ENCODE assay signal across 8 cellular contexts in the genomic region with DNA sequence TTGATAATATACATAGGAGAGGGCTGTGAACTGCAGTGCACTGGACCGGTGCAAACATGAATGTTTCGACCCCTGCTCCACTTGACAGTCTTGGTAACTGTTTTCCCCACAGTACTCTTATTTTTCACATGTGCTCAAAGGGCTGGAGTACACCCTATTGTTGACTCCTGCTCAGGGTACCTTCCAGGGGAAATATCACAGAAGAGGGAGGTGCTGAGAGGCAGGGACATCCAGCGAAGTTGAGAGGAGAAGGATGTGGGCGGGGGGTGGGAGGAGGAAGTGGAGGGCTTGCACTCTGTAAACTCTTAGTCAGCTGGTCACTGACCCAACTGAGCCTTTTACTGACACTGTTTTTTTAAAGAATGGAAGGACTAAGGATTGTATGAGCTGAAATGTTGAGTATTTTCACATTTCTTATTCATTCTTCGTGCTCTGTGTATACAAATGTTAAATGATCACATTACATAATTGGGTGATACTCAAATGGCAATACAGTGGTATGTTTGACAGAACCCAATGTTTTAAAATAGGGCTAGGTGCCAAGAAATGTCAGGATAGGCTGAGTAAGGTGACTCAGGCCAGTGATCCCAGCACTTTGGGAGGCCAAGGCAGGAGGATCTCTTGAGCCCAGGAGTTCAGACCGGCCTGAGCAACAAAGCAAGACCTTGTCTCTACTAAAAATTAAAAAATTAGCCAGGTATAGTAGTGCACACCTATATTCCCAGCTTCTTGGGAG. TPM values are rescaled to one million over a fixed set of nuclear protein-coding genes. Genes with fewer than 3 reads are reported as not detected.
A peak's percentile ranks its signal among the peaks of the same experiment; 100 is the strongest.
DNase-seq lines count a peak whose midpoint lies in the region; ATAC-seq and TF ChIP-seq lines count a peak whose summit lies in the region.

No MANE protein-coding gene starts in this region.

- H3K23ac ChIP-seq in mesenchymal stem cell (ENCODE audit: low read length in 2 of 2): no peak overlapping the region

- H3K14ac ChIP-seq in mesenchymal stem cell (ENCODE audit: low read length in 2 of 2): no peak overlapping the region

- H3K27ac ChIP-seq in mesenchymal stem cell (ENCODE audit: low read length, poor library complexity, severe bottlenecking): no peak overlapping the region
- no peak overlapping the region for H3K27ac ChIP-seq in WERI-Rb-1

- peaks cover 12% of the 10 kb centered on the region for H3K4me1 ChIP-seq in mesenchymal stem cell (ENCODE audit: control insufficient read depth, insufficient read depth, low read depth, low read length)

- H2BK15ac ChIP-seq in mesenchymal stem cell (ENCODE audit: low read depth, poor library complexity, severe bottlenecking): no peak overlapping the region

- H3K4me3 Mint-ChIP-seq in activated naive CD8-positive, alpha-beta T cell: peak overlapping the region; percentile 76

- no peaks in the 10 kb centered on the region for H3K9me3 ChIP-seq in mesenchymal stem cell (ENCODE audit: control insufficient read depth, low read length)
- H3K9me3 ChIP-seq in WERI-Rb-1 (ENCODE audit: severe bottlenecking): no peaks in the 10 kb centered on the region

- peaks cover 44% of the 10 kb centered on the region for H3K79me1 ChIP-seq in mesenchymal stem cell (replicated peaks; ENCODE audit: low read length, poor library complexity, severe bottlenecking)

- H2BK120ac ChIP-seq in mesenchymal stem cell (ENCODE audit: low read depth, low read length): no peak overlapping the region

- no peak overlapping the region for H2AK5ac ChIP-seq in mesenchymal stem cell (ENCODE audit: low read length, severe bottlenecking)

- no peak overlapping the region for H2BK5ac ChIP-seq in mesenchymal stem cell (ENCODE audit: low read depth, low read length, poor library complexity, severe bottlenecking)

- DNase-seq in HT1080 (ENCODE audit: low read depth) (peak; percentile 47), mesenchymal stem cell (peak; percentile 74), epidermal melanocyte (ENCODE audit: insufficient read length, low spot score) (no peak), NCI-H2227 treated with DMSO at 0.1 percent for 48 hours (lab: John Stamatoyannopoulos, UW) (no peak), WERI-Rb-1 (no peak), NCI-H345 (lab: John Stamatoyannopoulos, UW) (no peak)

- H3K4me1 Mint-ChIP-seq in activated naive CD8-positive, alpha-beta T cell (ENCODE audit: low read depth): peaks cover 94% of the 10 kb centered on the region

- no peak overlapping the region for H2AFZ ChIP-seq in mesenchymal stem cell (ENCODE audit: low read depth, low read length)

- H2BK12ac ChIP-seq in mesenchymal stem cell (ENCODE audit: low read length in 2 of 2): no peak overlapping the region

- H3K36me3 ChIP-seq in mesenchymal stem cell (ENCODE audit: control insufficient read depth in 1 of 2, insufficient read depth in 2 of 2, low read depth in 1 of 2, low read length in 2 of 2) (peaks cover 4 to 7% of the 10 kb centered on the region in 2 experiments), WERI-Rb-1 (peaks cover 7% of the 10 kb centered on the region)

- no peaks in the 10 kb centered on the region for H3K36me3 Mint-ChIP-seq in activated naive CD8-positive, alpha-beta T cell

- TF ChIP-seq CTCF in WERI-Rb-1 (IDR thresholded peaks at IDR 0.05; ENCODE audit: low read depth, low read length): no peak

- no peak overlapping the region for H3K4ac ChIP-seq in mesenchymal stem cell (ENCODE audit: low read depth in 1 of 2, low read length in 2 of 2)

- no peaks in the 10 kb centered on the region for H3K9me3 Mint-ChIP-seq in activated naive CD8-positive, alpha-beta T cell (ENCODE audit: low read depth)

- no peak overlapping the region for H3K9ac ChIP-seq in mesenchymal stem cell (ENCODE audit: low read length)

- H4K8ac ChIP-seq in mesenchymal stem cell (ENCODE audit: low read length): no peak overlapping the region

- no peak overlapping the region for H3K4me2 ChIP-seq in mesenchymal stem cell (ENCODE audit: low read length, poor library complexity, severe bottlenecking)

- WGBS in mesenchymal stem cell: 50% methylated on average over 5 of the region's 6 CpGs

- H3K4me3 ChIP-seq in mesenchymal stem cell (ENCODE audit: insufficient read depth in 1 of 2, low read depth in 1 of 2, low read length in 2 of 2): no peak overlapping the region
- no peak overlapping the region for H3K4me3 ChIP-seq in WERI-Rb-1 (ENCODE audit: low read depth, low read length)

- H3K27ac Mint-ChIP-seq in activated naive CD8-positive, alpha-beta T cell: peak overlapping the region; percentile 90

- H3K27me3 ChIP-seq in mesenchymal stem cell (ENCODE audit: control insufficient read depth in 1 of 2, insufficient read depth in 1 of 2, low read length in 2 of 2) (no peaks in the 10 kb centered on the region), WERI-Rb-1 (ENCODE audit: insufficient read depth, low read depth, severe bottlenecking) (no peaks in the 10 kb centered on the region)

- ATAC-seq in GM18868 (IDR thresholded peaks at IDR 0.05; ENCODE audit: unreplicated experiment): peak; percentile 63

- H3K18ac ChIP-seq in mesenchymal stem cell (ENCODE audit: low read depth in 1 of 2, low read length in 2 of 2): peak overlapping the region; percentile 26 to 61

- H4K91ac ChIP-seq in mesenchymal stem cell (ENCODE audit: low read length): peak overlapping the region; percentile 8

- no peaks in the 10 kb centered on the region for H3K27me3 Mint-ChIP-seq in activated naive CD8-positive, alpha-beta T cell

RNA-seq across cellular contexts. Expression of gene INPP4A, which starts 10.0 kb away (rescaled TPM):
- total RNA-seq in HT1080 (2014; rRNA removed; shearing (Covaris generic)): 17.3 and 18.1 TPM in 2 replicates
- 7.7 and 9.0 TPM in 2 replicates for polyA plus RNA-seq in HT1080 (2015; cell fraction: cytosol; rRNA removed)
- polyA plus RNA-seq in HT1080 (2015; cell fraction: nucleus; rRNA removed): 21.0 and 21.6 TPM in 2 replicates
- 8.0 TPM for polyA plus RNA-seq in mesenchymal stem cell (2013, experiment 1 of 2)
- 7.8 TPM for polyA plus RNA-seq in mesenchymal stem cell (2013, experiment 2 of 2)

Comparison
In these comparisons a context has a peak if more than half of its experiments do, and no peak if none do; other contexts are left out.
1. DNase-seq: peak in HT1080 (single experiment) and mesenchymal stem cell (single experiment); none in epidermal melanocyte (single experiment), NCI-H2227 treated with DMSO at 0.1 percent for 48 hours (single experiment), WERI-Rb-1 (single experiment) and NCI-H345 (single experiment).